Comparison of ENCODE assay signal across 2 cellular contexts in the genomic region with DNA sequence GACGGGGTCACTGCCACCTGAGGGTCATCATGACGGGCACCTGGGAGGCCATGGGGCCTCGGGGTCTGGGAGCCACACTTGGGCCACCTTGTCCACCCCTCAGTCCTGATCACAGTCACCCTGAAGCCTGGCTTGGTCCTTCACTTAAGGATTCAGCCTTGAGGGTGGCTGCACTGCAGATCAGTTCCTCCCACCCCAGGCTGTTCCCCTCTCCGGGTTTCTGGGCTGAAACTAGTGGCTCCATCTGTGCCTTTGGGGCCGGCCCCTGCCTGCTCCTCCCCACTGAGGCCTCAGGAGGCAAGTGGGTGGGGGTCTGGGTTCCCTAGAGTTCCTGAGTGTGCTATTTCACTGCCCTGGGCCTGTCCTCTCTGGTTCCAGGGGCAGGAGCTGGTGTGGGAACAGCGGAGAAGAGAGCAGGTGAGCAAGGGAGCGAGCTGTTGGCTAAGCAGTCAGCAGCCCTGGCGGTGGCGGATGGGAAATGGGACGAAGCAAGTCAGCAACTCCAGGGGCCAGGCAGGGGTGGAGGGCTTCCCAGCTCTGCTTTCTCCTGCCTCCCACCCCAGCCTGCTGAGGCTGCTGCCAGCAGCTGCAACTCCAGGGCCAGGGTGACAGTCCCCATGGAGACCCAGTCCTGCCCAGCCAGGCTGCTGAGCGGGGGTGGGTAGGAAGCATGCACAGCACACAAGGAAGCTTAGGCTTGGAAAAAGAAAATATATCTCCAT.
TF ChIP-seq lines count a peak whose summit lies in the region.

No MANE protein-coding gene starts in this region.

TF ChIP-seq in A549, 52 proteins besides CTCF, POLR2A, EP300 and RAD21:
- TF ChIP-seq ELK1 (IDR thresholded peaks at IDR 0.05; ENCODE audit: low read depth, low read length) (no peak), ZNF302 (CRISPR knock-in tag; IDR thresholded peaks at IDR 0.05) (no peak), RARB (CRISPR knock-in tag; IDR thresholded peaks at IDR 0.05) (no peak), CHD4 (IDR thresholded peaks at IDR 0.05; ENCODE audit: borderline replicate concordance) (no peak), RCOR1 (IDR thresholded peaks at IDR 0.05; ENCODE audit: low read depth, low read length) (no peak), JUNB (IDR thresholded peaks at IDR 0.05) (no peak), BHLHE40 (IDR thresholded peaks at IDR 0.05; ENCODE audit: low read depth, low read length) (no peak), ESRRA (IDR thresholded peaks at IDR 0.05; ENCODE audit: borderline replicate concordance, low read length) (no peak), USF2 (IDR thresholded peaks at IDR 0.05) (no peak), CEBPB (IDR thresholded peaks at IDR 0.05) (no peak), PHF8 (IDR thresholded peaks at IDR 0.05; ENCODE audit: borderline replicate concordance, low read depth) (no peak), FOSL2 (IDR thresholded peaks at IDR 0.05) (no peak), FOSL2 (CRISPR knock-in tag; IDR thresholded peaks at IDR 0.05) (no peak)

TF ChIP-seq in H1, 55 proteins besides CTCF, POLR2A, EP300 and RAD21:
- TF ChIP-seq MAX (IDR thresholded peaks at IDR 0.05) (no peak), SP2 (IDR thresholded peaks at IDR 0.05; ENCODE audit: low read length) (no peak), BACH1 (IDR thresholded peaks at IDR 0.05; ENCODE audit: low read length) (no peak), PHF8 (conservative IDR thresholded peaks at IDR 0.05; ENCODE audit: low read depth, low read length) (no peak), CHD2 (IDR thresholded peaks at IDR 0.05; ENCODE audit: low read length) (no peak), TEAD4 (IDR thresholded peaks at IDR 0.05; ENCODE audit: low read depth, low read length) (no peak), SP1 (IDR thresholded peaks at IDR 0.05; ENCODE audit: low read depth, low read length) (no peak), EGR1 (IDR thresholded peaks at IDR 0.05; ENCODE audit: borderline replicate concordance, low read depth, low read length) (no peak), SUZ12 (IDR thresholded peaks at IDR 0.05; ENCODE audit: low read length) (no peak), ZNF274 (IDR thresholded peaks at IDR 0.05; ENCODE audit: borderline replicate concordance, extremely low read depth, low read length) (no peak), USF2 (IDR thresholded peaks at IDR 0.05; ENCODE audit: low read length) (no peak), EZH2 (IDR thresholded peaks at IDR 0.05; ENCODE audit: low read depth, low read length, severe bottlenecking) (no peak), YY1 (IDR thresholded peaks at IDR 0.05; ENCODE audit: low read depth, low read length) (no peak), CBX8 (IDR thresholded peaks at IDR 0.05; ENCODE audit: borderline replicate concordance, low read depth, low read length) (no peak), RFX5 (IDR thresholded peaks at IDR 0.05; ENCODE audit: borderline replicate concordance, low read depth, low read length) (no peak), TBP (IDR thresholded peaks at IDR 0.05; ENCODE audit: low read depth, low read length) (no peak)
